Comparison of ENCODE assay signal across 15 cellular contexts in the genomic region with DNA sequence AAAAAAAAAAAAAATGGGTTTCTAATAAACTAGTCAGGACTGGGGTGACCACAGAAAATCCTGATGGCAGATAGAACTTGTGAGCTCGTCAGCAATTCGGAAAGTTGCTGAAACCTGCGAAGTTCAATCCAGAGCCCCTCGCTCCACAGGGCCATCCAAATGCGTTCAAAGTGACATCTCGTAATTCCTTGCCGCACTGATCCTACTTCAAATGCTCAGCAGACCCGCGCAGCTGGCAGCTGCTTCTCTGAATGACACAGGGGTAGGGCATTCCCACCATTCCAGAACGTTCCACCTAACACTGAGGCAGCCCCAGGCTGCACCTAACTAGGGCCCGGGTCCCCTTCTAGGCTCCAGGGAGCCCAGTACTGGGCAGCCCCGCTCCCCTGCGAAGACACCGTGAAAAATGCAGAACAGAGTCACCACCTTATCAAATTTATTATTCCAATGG. TPM values are rescaled to one million over a fixed set of nuclear protein-coding genes. Genes with fewer than 3 reads are reported as not detected.
A peak's percentile ranks its signal among the peaks of the same experiment; 100 is the strongest.
DNase-seq lines count a peak whose midpoint lies in the region; ATAC-seq, FAIRE-seq and TF ChIP-seq lines count a peak whose summit lies in the region.
"Had no signal": no experiment of that assay in that cellular context is flagged by ENCODE, and none has a peak within 500 bp of the region (broad histone marks: within the 10 kb centered on the region; RNA-seq: fewer than 3 reads in every experiment).

No MANE protein-coding gene starts in this region.

- WGBS in GM12878 (ENCODE audit: insufficient coverage, insufficient replicate concordance, low lambda C conversion rate, missing lambda C conversion rate) = 89% methylated on average over 14 of the region's 14 CpGs

- TF ChIP-seq CTCF in GM12878 (IDR thresholded peaks at IDR 0.05 in 2 of 3, conservative IDR thresholded peaks at IDR 0.05 in 1 of 3; ENCODE audit: control insufficient read depth in 2 of 3, extremely low read depth in 1 of 3, insufficient read depth in 1 of 3, low read depth in 3 of 3, low read length in 3 of 3) (no peak), GM13976 (IDR thresholded peaks at IDR 0.05; ENCODE audit: borderline replicate concordance, control extremely low read depth, extremely low read depth, insufficient read depth, missing control alignments) (no peak)

- SMC1A ChIA-PET in GM12878 (lab: Charles Lee; ENCODE audit: uncharacterized antibody, unreplicated experiment) = no interaction called here

- no peaks in the 10 kb centered on the region for H3K27me3 ChIP-seq in GM12878 (replicated peaks in 1 of 2; ENCODE audit: control insufficient read depth in 2 of 2, insufficient read depth in 2 of 2, low read length in 1 of 2)

- BruUV-seq in GM12878 (replicated peaks; lab: Mats Ljungman, UMichigan) = no TSS peak

- H3K4me3 Mint-ChIP-seq in stimulated activated naive CD8-positive, alpha-beta T cell treated with anti-CD3 and anti-CD28 coated beads, Interleukin-15, Interleukin-2, amounts not matched to agents 100 ng/mL and 50 ng/mL, for 24 hours = peak overlapping the region; percentile 30
- H3K4me3 Mint-ChIP-seq: activated T-helper 17 cell treated with anti-CD3 and anti-CD28 coated beads, Interleukin-2, amount 50 U/mL, for 72 hours had no signal

- no peaks in the 10 kb centered on the region for H3K9me3 Mint-ChIP-seq in stimulated activated naive CD8-positive, alpha-beta T cell treated with anti-CD3 and anti-CD28 coated beads, Interleukin-15, Interleukin-2, amounts not matched to agents 100 ng/mL and 50 ng/mL, for 24 hours
- H3K9me3 Mint-ChIP-seq: activated T-helper 17 cell treated with anti-CD3 and anti-CD28 coated beads, Interleukin-2, amount 50 U/mL, for 72 hours; naive thymus-derived CD8-positive, alpha-beta T cell had no signal

- H3K9ac ChIP-seq in GM12878 (ENCODE audit: control insufficient read depth, insufficient read depth, low read length) = no peak overlapping the region

- peaks cover 25% of the 10 kb centered on the region for H4K20me1 ChIP-seq in GM12878 (ENCODE audit: control insufficient read depth, insufficient read depth)

- no peak overlapping the region for H2AFZ ChIP-seq in GM12878 (ENCODE audit: control insufficient read depth, low read depth, low read length)

- no peak for TF ChIP-seq RAD21 in GM12878 (IDR thresholded peaks at IDR 0.05; ENCODE audit: insufficient read depth, low read depth, low read length)

- in situ Hi-C loops in GM12878 (cut with MboI) = no loop called here
- in situ Hi-C loops in GM13976 (cut with MboI; ENCODE audit: low sequenced_read_pairs, unreplicated experiment) = no loop called here

- H3K4me1 Mint-ChIP-seq in stimulated activated naive CD8-positive, alpha-beta T cell treated with anti-CD3 and anti-CD28 coated beads, Interleukin-15, Interleukin-2, amounts not matched to agents 100 ng/mL and 50 ng/mL, for 24 hours (ENCODE audit: low read depth) = peaks cover 28% of the 10 kb centered on the region
- H3K4me1 Mint-ChIP-seq: activated T-helper 17 cell treated with anti-CD3 and anti-CD28 coated beads, Interleukin-2, amount 50 U/mL, for 72 hours had no signal

- DNase-seq in stimulated activated naive CD8-positive, alpha-beta T cell treated with anti-CD3 and anti-CD28 coated beads, Interleukin-15, Interleukin-2, amounts not matched to agents 100 U/mL and 50 U/mL, for 24 hours = no peak
- DNase-seq in GM12878 (ENCODE audit: low read depth, low spot score) (no peak), kidney tubule cell (ENCODE audit: low spot score) (no peak), GM13976 (ENCODE audit: low spot score) (no peak)
- DNase-seq: KG1; OCI-M1; stimulated activated naive CD4-positive, alpha-beta T cell treated with Interleukin-2 at 50 U/mL for 16 hours had no signal

- intact Hi-C loops in GM12878 (cut with micrococcal nuclease; ENCODE audit: unreplicated experiment) = no loop called here

- peak; percentile 72 for TF ChIP-seq POLR2A in GM12878 (IDR thresholded peaks at IDR 0.05; ENCODE audit: low read depth, low read length)

- CTCF ChIA-PET in GM12878 (lab: Yijun Ruan, JAX) = interaction anchor here (0.7 kb wide), 1 partner anchor 15 kb away, joined by 5 read pairs; no protein-coding TSS in a partner anchor

- no peak for FAIRE-seq in GM12878 (lab: Jason Lieb, UNC)
- FAIRE-seq: GM19239, islet of Langerhans had no signal

- peak overlapping the region; percentile 49 for H3K27ac Mint-ChIP-seq in stimulated activated naive CD8-positive, alpha-beta T cell treated with anti-CD3 and anti-CD28 coated beads, Interleukin-15, Interleukin-2, amounts not matched to agents 100 ng/mL and 50 ng/mL, for 24 hours
- H3K27ac Mint-ChIP-seq: activated T-helper 17 cell treated with anti-CD3 and anti-CD28 coated beads, Interleukin-2, amount 50 U/mL, for 72 hours had no signal

- H3K36me3 Mint-ChIP-seq in stimulated activated naive CD8-positive, alpha-beta T cell treated with anti-CD3 and anti-CD28 coated beads, Interleukin-15, Interleukin-2, amounts not matched to agents 100 ng/mL and 50 ng/mL, for 24 hours (ENCODE audit: low read depth) = peaks cover 51% of the 10 kb centered on the region

- no peak overlapping the region for H3K27ac ChIP-seq in GM12878 (ENCODE audit: control insufficient read depth, insufficient read depth)

- peaks cover 22 to 46% of the 10 kb centered on the region in 2 experiments for H3K36me3 ChIP-seq in GM12878 (ENCODE audit: control insufficient read depth in 2 of 2, insufficient read depth in 2 of 2, low read length in 1 of 2)

- no peaks in the 10 kb centered on the region for H3K27me3 Mint-ChIP-seq in stimulated activated naive CD8-positive, alpha-beta T cell treated with anti-CD3 and anti-CD28 coated beads, Interleukin-15, Interleukin-2, amounts not matched to agents 100 ng/mL and 50 ng/mL, for 24 hours
- H3K27me3 Mint-ChIP-seq: activated T-helper 17 cell treated with anti-CD3 and anti-CD28 coated beads, Interleukin-2, amount 50 U/mL, for 72 hours; CD4-positive, alpha-beta memory T cell; naive thymus-derived CD8-positive, alpha-beta T cell had no signal

- ATAC-seq in stimulated activated naive CD8-positive, alpha-beta T cell treated with anti-CD3 and anti-CD28 coated beads, Interleukin-15, Interleukin-2, amounts not matched to agents 100 U/mL and 50 U/mL, for 24 hours = no peak
- ATAC-seq in GM12878 = no peak
- ATAC-seq in GM21390 (IDR thresholded peaks at IDR 0.05; ENCODE audit: unreplicated experiment) = no peak
- ATAC-seq: activated T-helper 17 cell treated with anti-CD3 and anti-CD28 coated beads, Interleukin-2, amount 50 U/mL, for 72 hours had no signal

- H3K4me1 ChIP-seq in GM12878 (ENCODE audit: control insufficient read depth, insufficient read depth, low read length) = peaks cover 7% of the 10 kb centered on the region
- H3K4me1 ChIP-seq: HAP-1 had no signal

- no peak overlapping the region for H3K4me3 ChIP-seq in GM12878
- H3K4me3 ChIP-seq: HAP-1 had no signal

- TF ChIP-seq EP300 in GM12878 (IDR thresholded peaks at IDR 0.05; ENCODE audit: borderline replicate concordance in 1 of 2, control insufficient read depth in 1 of 2, low read depth in 2 of 2, low read length in 2 of 2) = no peak

- H3K4me2 ChIP-seq in GM12878 (ENCODE audit: control insufficient read depth, insufficient read depth) = no peak overlapping the region

- RAD21 ChIA-PET in GM12878 (lab: Charles Lee; ENCODE audit: unreplicated experiment) = no interaction called here

- peaks cover 33% of the 10 kb centered on the region for H3K79me2 ChIP-seq in GM12878 (ENCODE audit: control insufficient read depth, insufficient read depth, low read length)

- no peaks in the 10 kb centered on the region for H3K9me3 ChIP-seq in GM12878 (replicated peaks; ENCODE audit: control insufficient read depth, insufficient read depth, low read length)
- H3K9me3 ChIP-seq: HAP-1 had no signal

- POLR2A ChIA-PET in GM12878 (lab: Charles Lee) = interaction anchor here (0.6 kb wide), 1 partner anchor 19 kb away, joined by 3 read pairs; no protein-coding TSS in a partner anchor

RNA-seq across cellular contexts. Expression of gene DAPK3, which starts 4.8 kb away (rescaled TPM):
- total RNA-seq in GM12878 (2013; cell fraction: nucleolus; rRNA removed) = 40.0 and 41.8 TPM in 2 replicates
- 35.5 and 39.3 TPM in 2 replicates for total RNA-seq in GM12878 (2014; rRNA removed)
- 12.7 and 16.5 TPM in 2 replicates for total RNA-seq in GM12878 (2014; rRNA removed; fragmentation: Illumina TruSeq; extraction: Trizol)
- total RNA-seq in GM12878 (2021) = 42.1 and 46.4 TPM in 2 replicates
- polyA plus RNA-seq in GM12878 (2011; ENCODE audit: low read depth) = 14.4 TPM
- polyA plus RNA-seq in GM12878 (2011; rRNA removed) = 8.3 and 22.5 TPM in 2 replicates
- 34.2 and 37.4 TPM in 2 replicates for polyA plus RNA-seq in GM12878 (2011; cell fraction: cytosol; rRNA removed)
- 39.1 and 56.5 TPM in 2 replicates for polyA plus RNA-seq in GM12878 (2011; cell fraction: nucleus; rRNA removed)
- polyA plus RNA-seq in GM12878 (2012) = 42.0 and 57.7 TPM in 2 replicates
- polyA plus RNA-seq in GM12878 (2014; fragmentation: Illumina TruSeq; extraction: Trizol) = 3.8 and 17.8 TPM in 2 replicates
- polyA plus RNA-seq in GM12878 (2014; fragmentation: Nextera tagmentation; extraction: Ambion mirVana) = under 1 TPM; 0.13 to 0.53 TPM
- polyA plus RNA-seq in GM12878 (2014; rRNA removed) = 45.5 and 50.6 TPM in 2 replicates
- 10 to 100 TPM; 27.2 to 35.2 TPM for polyA plus RNA-seq in GM12878 (2016; fragmentation: Nextera tagmentation; extraction: Ambion mirVana)
- 19.1 and 19.3 TPM in 2 replicates for polyA minus RNA-seq in GM12878 (2011; rRNA and poly(A)+ RNA removed)
- 11.6 and 16.3 TPM in 2 replicates for polyA minus RNA-seq in GM12878 (2011; cell fraction: cytosol; rRNA and poly(A)+ RNA removed)
- polyA minus RNA-seq in GM12878 (2011; cell fraction: nucleus; rRNA and poly(A)+ RNA removed) = 11.6 and 17.9 TPM in 2 replicates

RNA-seq across cellular contexts. Expression of gene EEF2, which starts 9.6 kb away (rescaled TPM):
- 428 and 477 TPM in 2 replicates for total RNA-seq in GM12878 (2013; cell fraction: nucleolus; rRNA removed)
- total RNA-seq in GM12878 (2014; rRNA removed) = 2,013 and 2,296 TPM in 2 replicates
- 1,954 and 2,053 TPM in 2 replicates for total RNA-seq in GM12878 (2014; rRNA removed; fragmentation: Illumina TruSeq; extraction: Trizol)
- 3,487 and 3,491 TPM in 2 replicates for total RNA-seq in GM12878 (2021)
- polyA plus RNA-seq in GM12878 (2011; ENCODE audit: low read depth) = 2,021 TPM
- polyA plus RNA-seq in GM12878 (2011; rRNA removed) = 1,026 and 1,259 TPM in 2 replicates
- 1,261 and 1,791 TPM in 2 replicates for polyA plus RNA-seq in GM12878 (2011; cell fraction: cytosol; rRNA removed)
- polyA plus RNA-seq in GM12878 (2011; cell fraction: nucleus; rRNA removed) = 851 and 1,120 TPM in 2 replicates
- polyA plus RNA-seq in GM12878 (2012) = 2,531 and 6,101 TPM in 2 replicates
- 1,630 and 2,440 TPM in 2 replicates for polyA plus RNA-seq in GM12878 (2014; fragmentation: Illumina TruSeq; extraction: Trizol)
- polyA plus RNA-seq in GM12878 (2014; fragmentation: Nextera tagmentation; extraction: Ambion mirVana) = 100 to 1,000 TPM; 513 to 937 TPM
- polyA plus RNA-seq in GM12878 (2014; rRNA removed) = 1,584 and 1,859 TPM in 2 replicates
- 100 to 1,000 TPM; 280 to 285 TPM for polyA plus RNA-seq in GM12878 (2016; fragmentation: Nextera tagmentation; extraction: Ambion mirVana)
- polyA minus RNA-seq in GM12878 (2011; rRNA and poly(A)+ RNA removed) = 1,004 and 2,355 TPM in 2 replicates
- 1,141 and 1,143 TPM in 2 replicates for polyA minus RNA-seq in GM12878 (2011; cell fraction: cytosol; rRNA and poly(A)+ RNA removed)
- polyA minus RNA-seq in GM12878 (2011; cell fraction: nucleus; rRNA and poly(A)+ RNA removed) = 341 and 536 TPM in 2 replicates

RNA-seq across cellular contexts. Expression of gene PIAS4, which starts 31.9 kb away (rescaled TPM):
- 20.6 and 22.2 TPM in 2 replicates for total RNA-seq in GM12878 (2013; cell fraction: nucleolus; rRNA removed)
- total RNA-seq in GM12878 (2014; rRNA removed) (17.8 and 22.0 TPM in 2 replicates), GM12878 (2014; rRNA removed; fragmentation: Illumina TruSeq; extraction: Trizol) (5.7 and 10.6 TPM in 2 replicates), GM12878 (2021) (23.2 and 25.1 TPM in 2 replicates)
- polyA plus RNA-seq in GM12878 (2011; ENCODE audit: low read depth) = 12.1 TPM
- polyA plus RNA-seq in GM12878 (2011; rRNA removed) (2.7 and 7.7 TPM in 2 replicates), GM12878 (2014; fragmentation: Illumina TruSeq; extraction: Trizol) (5.4 and 9.6 TPM in 2 replicates), GM12878 (2014; fragmentation: Nextera tagmentation; extraction: Ambion mirVana) (under 1 TPM; 0.13 to 0.40 TPM), GM12878 (2014; rRNA removed) (17.9 and 23.1 TPM in 2 replicates), GM12878 (2016; fragmentation: Nextera tagmentation; extraction: Ambion mirVana) (10 to 100 TPM; 12.0 to 13.5 TPM)
- 11.0 and 13.0 TPM in 2 replicates for polyA plus RNA-seq in GM12878 (2011; cell fraction: cytosol; rRNA removed)
- 16.1 and 32.0 TPM in 2 replicates for polyA plus RNA-seq in GM12878 (2011; cell fraction: nucleus; rRNA removed)
- 15.2 and 24.4 TPM in 2 replicates for polyA plus RNA-seq in GM12878 (2012)
- polyA minus RNA-seq in GM12878 (2011; rRNA and poly(A)+ RNA removed) = 4.2 and 14.1 TPM in 2 replicates
- 4.5 and 4.8 TPM in 2 replicates for polyA minus RNA-seq in GM12878 (2011; cell fraction: cytosol; rRNA and poly(A)+ RNA removed)
- polyA minus RNA-seq in GM12878 (2011; cell fraction: nucleus; rRNA and poly(A)+ RNA removed) = 14.3 and 19.8 TPM in 2 replicates

RNA-seq across cellular contexts. Expression of gene NMRK2, which starts 42.8 kb away (rescaled TPM):
- total RNA-seq in GM12878 (2013; cell fraction: nucleolus; rRNA removed) = not detected in 2 replicates
- total RNA-seq in GM12878 (2014; rRNA removed) = not detected in 2 replicates
- total RNA-seq in GM12878 (2014; rRNA removed; fragmentation: Illumina TruSeq; extraction: Trizol) = not detected in 2 replicates
- total RNA-seq in GM12878 (2021) = not detected in 2 replicates
- not detected for polyA plus RNA-seq in GM12878 (2011; ENCODE audit: low read depth)
- 0.15 TPM in 1 of 2 replicates, not detected in the other for polyA plus RNA-seq in GM12878 (2011; rRNA removed)
- polyA plus RNA-seq in GM12878 (2011; cell fraction: cytosol; rRNA removed) = 0.12 TPM in 1 of 2 replicates, not detected in the other
- polyA plus RNA-seq in GM12878 (2011; cell fraction: nucleus; rRNA removed) = 0.16 TPM in 1 of 2 replicates, not detected in the other
- 0.13 and 0.14 TPM in 2 replicates for polyA plus RNA-seq in GM12878 (2012)
- polyA plus RNA-seq in GM12878 (2014; fragmentation: Illumina TruSeq; extraction: Trizol) = not detected in 2 replicates
- polyA plus RNA-seq in GM12878 (2014; fragmentation: Nextera tagmentation; extraction: Ambion mirVana) = not detected
- polyA plus RNA-seq in GM12878 (2014; rRNA removed) = not detected in 2 replicates
- under 1 TPM in 1 of 2 experiments, not detected in 1; 0.14 TPM for polyA plus RNA-seq in GM12878 (2016; fragmentation: Nextera tagmentation; extraction: Ambion mirVana)
- not detected in 2 replicates for polyA minus RNA-seq in GM12878 (2011; rRNA and poly(A)+ RNA removed)
- not detected in 2 replicates for polyA minus RNA-seq in GM12878 (2011; cell fraction: cytosol; rRNA and poly(A)+ RNA removed)
- polyA minus RNA-seq in GM12878 (2011; cell fraction: nucleus; rRNA and poly(A)+ RNA removed) = not detected in 2 replicates
- total RNA-seq: activated T-helper 17 cell treated with anti-CD3 and anti-CD28 coated beads, Interleukin-2, amount 50 U/mL, for 72 hours; CD4-positive, alpha-beta memory T cell; naive thymus-derived CD8-positive, alpha-beta T cell had no signal
- polyA plus RNA-seq: CD4-positive, alpha-beta memory T cell; naive thymus-derived CD8-positive, alpha-beta T cell had no signal
